In genomic region chr7:36870625-36871354, GRCh38 we compare ENCODE assay signal across 16 cellular contexts.
"Had no signal": no experiment of that assay in that cellular context is flagged by ENCODE, and none has a peak within 500 bp of the region (broad histone marks: within the 10 kb centered on the region; RNA-seq: fewer than 3 reads in every experiment).

No MANE protein-coding gene starts in this region.

- ATAC-seq: right lobe of liver; Right ventricle myocardium inferior; stimulated activated naive CD8-positive, alpha-beta T cell treated with anti-CD3 and anti-CD28 coated beads, Interleukin-15, amount 100 ng/mL, for 72 hours had no signal

- H3K4me3 Mint-ChIP-seq: activated naive CD8-positive, alpha-beta T cell treated with anti-CD3 and anti-CD28 coated beads, Interleukin-2, amount 10 ng/mL, durations not matched to agents 7 days and 5 days; brain; neural crest cell; stimulated activated naive CD8-positive, alpha-beta T cell treated with anti-CD3 and anti-CD28 coated beads, Interleukin-15, amount 100 ng/mL, for 72 hours had no signal

- H3K9me3 ChIP-seq: esophagus squamous epithelium, right lobe of liver, upper lobe of left lung had no signal

- DNase-seq: activated CD4-positive, alpha-beta T cell treated with anti-CD3 and anti-CD28 coated beads, Interleukin-2, amount 50 U/mL, for 4 hours; activated CD4-positive, CD25-positive, alpha-beta regulatory T cell; activated CD8-positive, alpha-beta memory T cell treated with anti-CD3 and anti-CD28 coated beads, Interleukin-2, amount 50 U/mL, for 4 hours; activated naive CD8-positive, alpha-beta T cell treated with anti-CD3 and anti-CD28 coated beads, Interleukin-2, amount 10 ng/mL, durations not matched to agents 7 days and 5 days; cortex of kidney; effector CD4-positive, alpha-beta T cell; esophagus squamous epithelium; kidney glomerular epithelial cell; right lobe of liver; stimulated activated CD4-positive, alpha-beta T cell treated with anti-CD3 and anti-CD28 coated beads, Interleukin-4, amount 100 ng/mL, for 4 hours; stimulated activated CD8-positive, alpha-beta memory T cell treated with anti-CD3 and anti-CD28 coated beads, Interleukin-4, amount 100 ng/mL, for 48 hours; stimulated activated naive CD8-positive, alpha-beta T cell treated with anti-CD3 and anti-CD28 coated beads, Interleukin-15, amount 100 ng/mL, for 72 hours; upper lobe of left lung had no signal

- H3K4me1 Mint-ChIP-seq: brain had no signal

- H3K9me3 Mint-ChIP-seq: stimulated activated naive CD8-positive, alpha-beta T cell treated with anti-CD3 and anti-CD28 coated beads, Interleukin-15, amount 100 ng/mL, for 72 hours had no signal

- H3K27me3 Mint-ChIP-seq: activated naive CD8-positive, alpha-beta T cell treated with anti-CD3 and anti-CD28 coated beads, Interleukin-2, amount 10 ng/mL, durations not matched to agents 7 days and 5 days; brain; stimulated activated naive CD8-positive, alpha-beta T cell treated with anti-CD3 and anti-CD28 coated beads, Interleukin-15, amount 100 ng/mL, for 72 hours had no signal
